ENCODE assay signal across 9 cellular contexts in the genomic region with DNA sequence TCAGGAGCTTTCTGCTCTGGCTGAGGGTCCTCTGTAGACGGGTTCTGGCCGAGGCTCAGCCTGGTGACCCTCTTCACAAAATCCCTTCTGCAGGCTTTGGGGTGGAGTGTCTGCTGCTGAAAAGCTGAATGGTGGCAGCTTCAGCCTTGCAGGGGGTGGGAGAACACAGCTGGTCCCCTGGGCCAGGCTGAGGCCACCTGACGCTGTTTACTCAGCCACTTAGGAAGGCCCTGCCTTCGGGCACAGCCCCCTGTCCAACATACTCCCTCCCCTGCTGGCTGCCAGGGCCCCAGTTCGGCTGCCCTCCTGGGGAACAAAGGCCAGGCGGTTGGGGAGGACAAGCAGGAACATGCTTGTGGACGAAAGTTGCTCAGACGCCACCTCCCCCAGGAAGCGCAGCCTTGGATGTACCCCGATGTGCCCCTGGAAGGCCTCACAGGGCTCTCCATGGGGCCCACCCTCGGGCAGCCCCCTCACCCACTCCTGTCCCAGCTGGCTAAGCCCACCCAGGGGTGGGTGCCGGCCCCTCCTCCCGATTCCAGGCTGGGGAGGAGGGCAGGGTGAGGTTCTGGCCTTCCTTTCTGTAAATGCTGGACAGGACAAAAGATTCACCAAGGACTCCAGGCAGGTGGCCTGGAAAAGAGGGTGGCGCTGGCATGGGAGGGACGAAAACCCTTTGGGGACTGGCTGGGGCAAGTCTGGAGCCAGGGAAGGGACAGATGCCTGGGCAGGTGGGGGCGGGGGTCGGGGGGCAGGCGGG. TPM values are rescaled to one million over a fixed set of nuclear protein-coding genes. Genes with fewer than 3 reads are reported as not detected.
DNase-seq lines count a peak whose midpoint lies in the region; ATAC-seq and TF ChIP-seq lines count a peak whose summit lies in the region.
"Had no signal": no experiment of that assay in that cellular context is flagged by ENCODE, and none has a peak within 500 bp of the region (broad histone marks: within the 10 kb centered on the region; RNA-seq: fewer than 3 reads in every experiment).

Gene ANKRD65, minus strand, starts transcription at position 130 of the 760 bp plus-strand sequence. CDS start 271 bp downstream, outside the sequence.

- H3K27me3 Mint-ChIP-seq in activated T-cell treated with anti-CD3 and anti-CD28 coated beads, Interleukin-2, amount 50 U/mL, for 4 hours (ENCODE audit: low read depth): peaks cover 27% of the 10 kb centered on the region

- peaks cover 43 to 44% of the 10 kb centered on the region in 2 experiments for H3K4me1 ChIP-seq in trophoblast cell (ENCODE audit: control insufficient read depth in 1 of 2, insufficient read depth in 2 of 2, low read length in 2 of 2)

- H3K4me3 ChIP-seq in epithelial cell of esophagus (ENCODE audit: low read length) (peak within 1 kb of the TSS; percentile 45), trophoblast cell (ENCODE audit: low read depth, low read length) (peak within 1 kb of the TSS; percentile 54)

- H3K9me3 Mint-ChIP-seq in activated T-cell treated with anti-CD3 and anti-CD28 coated beads, Interleukin-2, amount 50 U/mL, for 4 hours: no peaks in the 10 kb centered on the region

- H4K91ac ChIP-seq in trophoblast cell (ENCODE audit: low read depth, low read length): peak within 1 kb of the TSS; percentile 100

- H3K27ac ChIP-seq in trophoblast cell (ENCODE audit: low read depth, low read length): peak within 1 kb of the TSS; percentile 92

- H2BK12ac ChIP-seq in trophoblast cell (ENCODE audit: low read length): peak within 1 kb of the TSS; percentile 98

- H2AK5ac ChIP-seq in trophoblast cell (ENCODE audit: low read length): peak within 1 kb of the TSS; percentile 98

- H3K4ac ChIP-seq in trophoblast cell (ENCODE audit: low read depth, low read length): peak within 1 kb of the TSS; percentile 91

- peak within 1 kb of the TSS; percentile 57 for H3K4me2 ChIP-seq in trophoblast cell (ENCODE audit: low read length)

- H3K36me3 ChIP-seq in trophoblast cell (ENCODE audit: control insufficient read depth in 1 of 2, insufficient read depth in 2 of 2, low read length in 2 of 2): no peaks in the 10 kb centered on the region

- peak within 1 kb of the TSS; percentile 96 for H2BK5ac ChIP-seq in trophoblast cell (ENCODE audit: low read depth, low read length, poor library complexity)

- ATAC-seq in GM19395 (IDR thresholded peaks at IDR 0.05; ENCODE audit: unreplicated experiment): no peak
- no peak for ATAC-seq in activated T-cell treated with anti-CD3 and anti-CD28 coated beads, Interleukin-2, amount 50 U/mL, for 4 hours

- no peak for TF ChIP-seq CTCF in epithelial cell of esophagus (IDR thresholded peaks at IDR 0.05; ENCODE audit: insufficient read depth, low read depth, low read length, missing control alignments)

- no peak within 1 kb of the TSS for H3K23ac ChIP-seq in trophoblast cell (ENCODE audit: low read length)

- H4K8ac ChIP-seq in trophoblast cell (ENCODE audit: low read depth, low read length): peak within 1 kb of the TSS; percentile 94

- H3K4me3 Mint-ChIP-seq in activated T-cell treated with anti-CD3 and anti-CD28 coated beads, Interleukin-2, amount 50 U/mL, for 4 hours: no peak within 1 kb of the TSS

- no peaks in the 10 kb centered on the region for H3K27me3 ChIP-seq in trophoblast cell (ENCODE audit: insufficient read depth, low read length)

- DNase-seq in DMS 273 (lab: John Stamatoyannopoulos, UW; ENCODE audit: unreplicated experiment) (peak; percentile 88), NCI-H345 (lab: John Stamatoyannopoulos, UW) (peak; percentile 83), epithelial cell of esophagus (ENCODE audit: low read depth) (peak; percentile 72), trophoblast cell (no peak), GDM1 (lab: John Stamatoyannopoulos, UW) (no peak), GM19238 (ENCODE audit: insufficient read length, low spot score) (no peak)
- DNase-seq in activated T-cell treated with anti-CD3 and anti-CD28 coated beads, Interleukin-2, amount 50 U/mL, for 4 hours: no peak

- peak within 1 kb of the TSS; percentile 58 for H4K12ac ChIP-seq in trophoblast cell (ENCODE audit: low read depth, low read length)

- H2AFZ ChIP-seq in trophoblast cell (ENCODE audit: insufficient read depth, low read length, poor library complexity): peak within 1 kb of the TSS; percentile 84

- peak within 1 kb of the TSS; percentile 86 for H3K18ac ChIP-seq in trophoblast cell (ENCODE audit: low read length)

- H3K79me2 ChIP-seq in trophoblast cell (ENCODE audit: control insufficient read depth, insufficient read depth, low read length, poor library complexity): peaks cover 13% of the 10 kb centered on the region

- H3K4me1 Mint-ChIP-seq in activated T-cell treated with anti-CD3 and anti-CD28 coated beads, Interleukin-2, amount 50 U/mL, for 4 hours (ENCODE audit: low read depth): peaks cover 1% of the 10 kb centered on the region

- no peaks in the 10 kb centered on the region for H3K36me3 Mint-ChIP-seq in activated T-cell treated with anti-CD3 and anti-CD28 coated beads, Interleukin-2, amount 50 U/mL, for 4 hours (ENCODE audit: insufficient read depth)

- peak within 1 kb of the TSS; percentile 100 for H2BK120ac ChIP-seq in trophoblast cell (ENCODE audit: insufficient read depth, low read length, poor library complexity)

- H3K9ac ChIP-seq in trophoblast cell (ENCODE audit: low read length): no peak within 1 kb of the TSS

- peaks cover 35% of the 10 kb centered on the region for H3K79me1 ChIP-seq in trophoblast cell (ENCODE audit: low read length)

- WGBS in trophoblast cell (ENCODE audit: extremely low coverage, insufficient coverage, insufficient read length): no CpG with 5 or more reads among the region's 18 CpGs

- H3K9me3 ChIP-seq in trophoblast cell (ENCODE audit: insufficient read depth, low read depth, low read length): no peaks in the 10 kb centered on the region

- peak within 1 kb of the TSS; percentile 98 for H3K14ac ChIP-seq in trophoblast cell (ENCODE audit: low read length)

RNA-seq across cellular contexts. Expression of gene ANKRD65, which starts in this region (rescaled TPM):
- 3.1 and 3.5 TPM in 2 replicates for polyA plus RNA-seq in trophoblast cell (2013)
- under 1 TPM in 1 of 3 donors, not detected in 2; 0.15 TPM for total RNA-seq in activated T-cell treated with anti-CD3 and anti-CD28 coated beads, Interleukin-2, amount 50 U/mL, for 4 hours
- total RNA-seq: RPMI7951 had no signal

Comparison
In these comparisons a context has a peak if more than half of its experiments do, and no peak if none do; other contexts are left out.
1. DNase-seq: peak in DMS 273 (single experiment), NCI-H345 (single experiment) and epithelial cell of esophagus (single experiment); none in trophoblast cell (0 of 2), GDM1 (single experiment), activated T-cell treated with anti-CD3 and anti-CD28 coated beads, Interleukin-2, amount 50 U/mL, for 4 hours (single experiment) and GM19238 (single experiment).